Comparison of ENCODE assay signal across 8 cellular contexts in the genomic region with DNA sequence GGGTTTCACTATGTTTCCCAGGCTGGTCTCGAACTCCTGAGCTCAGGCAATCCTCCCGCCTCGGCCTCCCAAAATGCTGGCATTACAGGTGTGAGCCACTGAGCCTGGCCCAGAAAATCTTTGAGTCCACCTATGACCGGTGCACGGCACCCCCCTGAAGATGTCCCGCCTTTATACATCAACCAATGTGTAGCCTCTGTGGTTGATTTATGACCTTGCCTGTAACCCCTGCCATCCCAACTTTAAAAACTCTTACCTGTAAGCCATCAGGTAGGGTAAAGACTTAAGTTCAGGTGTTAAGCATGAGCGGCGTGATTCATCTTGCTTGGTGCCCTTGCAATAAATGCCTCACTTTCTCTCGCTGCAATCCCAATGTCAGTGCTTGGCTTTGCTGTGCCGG.
"Had no signal": no experiment of that assay in that cellular context is flagged by ENCODE, and none has a peak within 500 bp of the region (broad histone marks: within the 10 kb centered on the region; RNA-seq: fewer than 3 reads in every experiment).

No MANE protein-coding gene starts in this region.

- H3K4me2 ChIP-seq: KMS-11 had no signal

- H3K9ac ChIP-seq: KMS-11 had no signal

- ATAC-seq: HepG2 had no signal

- H3K4me1 Mint-ChIP-seq: IgD-negative memory B cell had no signal

- H3K27ac ChIP-seq: HL-60, KMS-11 had no signal

- DNase-seq: IMR-90, KBM-7, KG1 had no signal

- FAIRE-seq: HepG2, HTR-8/SVneo had no signal

- H3K36me3 Mint-ChIP-seq: IgD-negative memory B cell had no signal

- H3K4me3 Mint-ChIP-seq: IgD-negative memory B cell had no signal

- H3K27me3 Mint-ChIP-seq: IgD-negative memory B cell had no signal

- H3K27ac Mint-ChIP-seq: IgD-negative memory B cell had no signal
